8 cellular contexts compared by ENCODE assay signal in the genomic region with DNA sequence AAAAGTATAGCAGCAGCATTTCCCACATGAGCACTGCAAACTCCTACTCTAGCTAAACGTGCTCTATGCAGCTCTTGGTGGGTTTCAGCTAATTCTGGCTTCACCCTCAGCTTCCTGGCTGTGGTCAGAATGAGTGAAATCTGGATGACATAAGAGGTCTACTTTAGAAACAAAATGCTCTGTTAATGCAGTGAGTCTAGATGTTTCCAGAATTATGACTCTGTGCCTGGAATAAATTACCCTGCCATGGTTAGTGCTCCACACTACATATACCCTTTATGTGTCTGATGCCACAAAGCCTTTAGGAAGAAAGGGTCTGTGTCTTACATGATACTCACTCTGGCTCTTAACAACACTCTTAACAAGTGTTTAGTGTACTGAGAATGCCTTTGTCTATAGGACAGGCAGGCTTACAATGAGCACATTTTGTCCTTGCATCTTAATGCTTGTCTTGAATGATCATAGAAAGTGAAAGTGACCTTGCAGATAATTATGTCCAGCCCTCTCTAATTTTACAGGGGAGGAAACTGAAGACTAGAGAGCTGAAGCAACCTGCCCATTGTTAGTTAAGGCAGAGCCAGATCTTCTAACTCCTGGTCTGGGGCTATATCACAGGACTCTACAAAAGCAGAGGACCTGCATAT. TPM values are rescaled to one million over a fixed set of nuclear protein-coding genes. Genes with fewer than 3 reads are reported as not detected.
DNase-seq lines count a peak whose midpoint lies in the region; ATAC-seq, FAIRE-seq and TF ChIP-seq lines count a peak whose summit lies in the region.

No MANE protein-coding gene starts in this region.

- no peak overlapping the region for H3K4me3 ChIP-seq in A549
- no peak overlapping the region for H3K4me3 ChIP-seq in lower lobe of right lung
- H3K4me3 ChIP-seq in esophagus squamous epithelium: no peak overlapping the region
- H3K4me3 ChIP-seq in breast epithelium: no peak overlapping the region

- H3K4me1 ChIP-seq in A549 (peaks cover 98% of the 10 kb centered on the region), lower lobe of right lung (peaks cover 54% of the 10 kb centered on the region), esophagus squamous epithelium (peaks cover 39 to 87% (median 44%) of the 10 kb centered on the region in 3 donors), breast epithelium (peaks cover 14 to 15% of the 10 kb centered on the region in 2 donors)

- H3K4me2 ChIP-seq in A549: peak overlapping the region; percentile 15; the same call in 2 of the 3 replicates

- ATAC-seq in A549 (no peak), GM19035 (IDR thresholded peaks at IDR 0.05; ENCODE audit: unreplicated experiment) (peak; percentile 78), HG03175 (IDR thresholded peaks at IDR 0.05; ENCODE audit: unreplicated experiment) (peak; percentile 76), lower lobe of right lung (no peak), HG03025 (IDR thresholded peaks at IDR 0.05; ENCODE audit: low FRiP score, unreplicated experiment) (no peak)

- POLR2A ChIA-PET in A549 (lab: Yijun Ruan, JAX): interaction anchor here (10.5 kb wide), 1 partner anchor 6 kb away, joined by 151 read pairs; the partner anchor contains the start of gene S100A10

- CTCF ChIA-PET in A549 (lab: Yijun Ruan, JAX): interaction anchor here (1.2 to 38.2 kb wide), 3 partner anchors 9 to 51 kb away, joined by 4 to 1410 read pairs (median 1410); partner anchors contain the start of gene S100A10

- no peak for TF ChIP-seq RAD21 in A549 (conservative IDR thresholded peaks at IDR 0.05 in 1 of 2, IDR thresholded peaks at IDR 0.05 in 1 of 2)

- DNase-seq in A549 (ENCODE audit: low read depth in 1 of 2, low spot score in 1 of 2): no peak
- peak; percentile 38 to 57 for DNase-seq in activated CD4-positive, alpha-beta T cell treated with anti-CD3 and anti-CD28 coated beads, Interleukin-2, amount 50 U/mL, for 48 hours
- no peak for DNase-seq in lower lobe of right lung
- DNase-seq in esophagus squamous epithelium (lab: John Stamatoyannopoulos, UW): no peak
- DNase-seq in breast epithelium (ENCODE audit: low spot score in 2 of 2): no peak

- TF ChIP-seq EP300 in A549 (IDR thresholded peaks at IDR 0.05): no peak

- 83% methylated on average over 1 of the region's 1 CpG for WGBS in A549 (ENCODE audit: missing lambda C conversion rate)
- WGBS in esophagus squamous epithelium, 2 donors: 55 to 86% methylated on average over 1 of the region's 1 CpG

- H3K36me3 ChIP-seq in lower lobe of right lung (peaks cover 66% of the 10 kb centered on the region), esophagus squamous epithelium (peaks cover 22 to 70% (median 47%) of the 10 kb centered on the region in 3 donors), breast epithelium (no peaks in the 10 kb centered on the region)

- H3K27ac ChIP-seq in A549 (peak overlapping the region; percentile 2 to 36; a peak in 3 of 6 replicates), lower lobe of right lung (no peak overlapping the region), esophagus squamous epithelium (peak overlapping the region in 1 of 4 donors; percentile 18), breast epithelium (no peak overlapping the region)

- no peak for TF ChIP-seq CTCF in A549 (IDR thresholded peaks at IDR 0.05)
- TF ChIP-seq CTCF in lower lobe of right lung (IDR thresholded peaks at IDR 0.05): no peak
- no peak for TF ChIP-seq CTCF in esophagus squamous epithelium (IDR thresholded peaks at IDR 0.05)
- TF ChIP-seq CTCF in breast epithelium (IDR thresholded peaks at IDR 0.05): no peak

- no peak for FAIRE-seq in A549 (lab: Jason Lieb, UNC)

- H3K27me3 ChIP-seq in lower lobe of right lung (ENCODE audit: low read depth) (no peaks in the 10 kb centered on the region), esophagus squamous epithelium (no peaks in the 10 kb centered on the region), breast epithelium (no peaks in the 10 kb centered on the region)

- intact Hi-C loops in lower lobe of right lung (cut with DNase I) (no loop called here), esophagus squamous epithelium (cut with DNase I) (no loop called here), breast epithelium (cut with DNase I; ENCODE audit: low total_unique reads) (no loop called here)

- TF ChIP-seq POLR2A in A549 (IDR thresholded peaks at IDR 0.05; ENCODE audit: low read length) (no peak), esophagus squamous epithelium (IDR thresholded peaks at IDR 0.05) (no peak), breast epithelium (IDR thresholded peaks at IDR 0.05) (no peak)

- no peaks in the 10 kb centered on the region for H3K9me3 ChIP-seq in A549
- no peaks in the 10 kb centered on the region for H3K9me3 ChIP-seq in lower lobe of right lung
- no peaks in the 10 kb centered on the region for H3K9me3 ChIP-seq in esophagus squamous epithelium
- H3K9me3 ChIP-seq in breast epithelium: no peaks in the 10 kb centered on the region

TF ChIP-seq in A549, 52 proteins besides CTCF, POLR2A, EP300 and RAD21:
- no peak; the same call in 1 of the 2 replicates for TF ChIP-seq POLR2AphosphoS2 (conservative IDR thresholded peaks at IDR 0.05; ENCODE audit: low read length)
- TF ChIP-seq RARB (CRISPR knock-in tag; IDR thresholded peaks at IDR 0.05): 0 out of 2 replicates have a peak, but pooled peaks have one; percentile 18
- peak; percentile 52; the same call in 1 of the 2 replicates for TF ChIP-seq HOXA7 (CRISPR knock-in tag; IDR thresholded peaks at IDR 0.05)

RNA-seq across cellular contexts. Expression of gene S100A10, which starts 9.2 kb away (rescaled TPM):
- polyA plus RNA-seq in A549 (2011; rRNA removed) (505 and 515 TPM in 2 replicates), A549 (2017; fragmentation: RNase III; extraction: RNeasy Plus Mini Kit Qiagen cat#74134 plus additional on column Dnase treatment) (2,059 to 2,476 TPM (median 2,077 TPM) in 3 replicates)
- polyA plus RNA-seq in A549 (2012; cell fraction: cytosol; rRNA removed): 323 and 344 TPM in 2 replicates
- polyA plus RNA-seq in A549 (2012; cell fraction: nucleus; rRNA removed): 72.0 and 86.0 TPM in 2 replicates
- polyA minus RNA-seq in A549 (2011; rRNA and poly(A)+ RNA removed): 228 and 259 TPM in 2 replicates
- total RNA-seq in lower lobe of right lung (602 TPM), esophagus squamous epithelium (100 to 1,000 TPM; 301 to 611 (median 447) TPM), breast epithelium (100 to 1,000 TPM in 1 of 3 donors, 10 to 100 TPM in 2; 70.4 to 156 (median 84.9) TPM)

RNA-seq across cellular contexts. Expression of gene S100A11, which starts 52.4 kb away (rescaled TPM):
- 671 and 1,155 TPM in 2 replicates for polyA plus RNA-seq in A549 (2011; rRNA removed)
- polyA plus RNA-seq in A549 (2012; cell fraction: cytosol; rRNA removed): 1,193 and 1,223 TPM in 2 replicates
- 334 and 440 TPM in 2 replicates for polyA plus RNA-seq in A549 (2012; cell fraction: nucleus; rRNA removed)
- 1,442 to 1,531 TPM (median 1,500 TPM) in 3 replicates for polyA plus RNA-seq in A549 (2017; fragmentation: RNase III; extraction: RNeasy Plus Mini Kit Qiagen cat#74134 plus additional on column Dnase treatment)
- 584 and 703 TPM in 2 replicates for polyA minus RNA-seq in A549 (2011; rRNA and poly(A)+ RNA removed)
- 737 TPM for total RNA-seq in lower lobe of right lung
- 1,000 to 10,000 TPM in 3 of 4 donors, 100 to 1,000 TPM in 1; 900 to 2,319 (median 1,590) TPM for total RNA-seq in esophagus squamous epithelium
- 100 to 1,000 TPM; 220 to 325 (median 275) TPM for total RNA-seq in breast epithelium

Comparison
In these comparisons a context has a peak if more than half of its experiments do, and no peak if none do; other contexts are left out.
1. ATAC-seq: peak in GM19035 (single experiment) and HG03175 (single experiment); none in A549 (0 of 2), lower lobe of right lung (0 of 2) and HG03025 (single experiment).
2. DNase-seq: peak in activated CD4-positive, alpha-beta T cell treated with anti-CD3 and anti-CD28 coated beads, Interleukin-2, amount 50 U/mL, for 48 hours (2 of 2); none in A549 (0 of 2), lower lobe of right lung (single experiment), esophagus squamous epithelium (single experiment) and breast epithelium (0 of 2).
3. H3K27ac ChIP-seq: peak in A549 (2 of 2); none in lower lobe of right lung (single experiment) and breast epithelium (0 of 2).